8 cellular contexts compared by ENCODE assay signal in genomic region chr18:23586249-23587196, GRCh38. TPM values are rescaled to one million over a fixed set of nuclear protein-coding genes. Genes with fewer than 3 reads are reported as not detected.
DNase-seq lines count a peak whose midpoint lies in the region; ATAC-seq and TF ChIP-seq lines count a peak whose summit lies in the region.

NPC1 (minus strand) TSS chr18:23586506; CDS start chr18:23586343, 163 bp downstream.

- H3K4me3 ChIP-seq in NB4 (ENCODE audit: low read depth, low read length), result peak within 1 kb of the TSS; percentile 92
- peak within 1 kb of the TSS; percentile 99 for H3K4me3 ChIP-seq in thymus (ENCODE audit: low read length)

- peak; percentile 92 for ATAC-seq in HG02571 (IDR thresholded peaks at IDR 0.05; ENCODE audit: unreplicated experiment)
- peak; percentile 98 for ATAC-seq in SK-N-SH treated with all-trans-retinoic acid at 6 μM for 48 hours
- ATAC-seq in activated naive CD4-positive, alpha-beta T cell treated with anti-CD3 and anti-CD28 coated beads, Interleukin-2, amount 50 U/mL, for 72 hours, result peak; percentile 93 to 95

- peak within 1 kb of the TSS; percentile 93 for H3K4me3 Mint-ChIP-seq in osteocyte (ENCODE audit: unreplicated experiment)

- H3K9me3 ChIP-seq in thymus (ENCODE audit: control insufficient read depth), result no peaks in the 10 kb centered on the region

- H3K27me3 Mint-ChIP-seq in osteocyte (ENCODE audit: unreplicated experiment), result no peaks in the 10 kb centered on the region

- peak within 1 kb of the TSS; percentile 94 to 96 for H3K27ac Mint-ChIP-seq in activated naive CD4-positive, alpha-beta T cell treated with anti-CD3 and anti-CD28 coated beads, Interleukin-2, amount 50 U/mL, for 72 hours
- peak within 1 kb of the TSS; percentile 95 for H3K27ac Mint-ChIP-seq in osteocyte (ENCODE audit: unreplicated experiment)

- TF ChIP-seq CTCF in GM10266 (IDR thresholded peaks at IDR 0.05; ENCODE audit: control insufficient read depth, insufficient read depth, low read depth, missing control alignments) (peak; percentile 87), NB4 (IDR thresholded peaks at IDR 0.05; ENCODE audit: low read depth, low read length) (peak; percentile 71), osteocyte (IDR thresholded peaks at IDR 0.05) (peak; percentile 97)

- under 1% methylated on average over 95 of the region's 95 CpGs for WGBS in thymus

- peak within 1 kb of the TSS; percentile 98 for H3K27ac ChIP-seq in thymus (ENCODE audit: low read depth)

- H3K36me3 ChIP-seq in thymus (ENCODE audit: control insufficient read depth, insufficient read depth), result no peaks in the 10 kb centered on the region

- H3K9me3 Mint-ChIP-seq in activated naive CD4-positive, alpha-beta T cell treated with anti-CD3 and anti-CD28 coated beads, Interleukin-2, amount 50 U/mL, for 72 hours, result no peaks in the 10 kb centered on the region
- no peaks in the 10 kb centered on the region for H3K9me3 Mint-ChIP-seq in osteocyte (ENCODE audit: unreplicated experiment)

- DNase-seq in GM10266 (ENCODE audit: extremely low spot score), result peak; percentile 94
- DNase-seq in NB4 (ENCODE audit: low read depth), result peak; percentile 94
- peak; percentile 93 to 95 for DNase-seq in activated naive CD4-positive, alpha-beta T cell treated with anti-CD3 and anti-CD28 coated beads, Interleukin-2, amount 50 U/mL, for 72 hours (ENCODE audit: low spot score in 2 of 2)
- DNase-seq in glomerular visceral epithelial cell (ENCODE audit: extremely low spot score), result peak; percentile 96
- peak; percentile 98 for DNase-seq in osteocyte (ENCODE audit: extremely low spot score, unreplicated experiment)

- no peaks in the 10 kb centered on the region for H3K27me3 ChIP-seq in thymus (ENCODE audit: control insufficient read depth, insufficient read depth)

- TF ChIP-seq POLR2A in NB4 (IDR thresholded peaks at IDR 0.05; ENCODE audit: extremely low read depth, insufficient read length), result peak; percentile 80

- H3K4me1 ChIP-seq in thymus (ENCODE audit: control insufficient read depth, insufficient read depth, low read length), result peaks cover 5% of the 10 kb centered on the region

- H3K4me1 Mint-ChIP-seq in osteocyte (ENCODE audit: unreplicated experiment), result peaks cover 20% of the 10 kb centered on the region

- peaks cover 5 to 12% of the 10 kb centered on the region in 2 donors for H3K36me3 Mint-ChIP-seq in activated naive CD4-positive, alpha-beta T cell treated with anti-CD3 and anti-CD28 coated beads, Interleukin-2, amount 50 U/mL, for 72 hours
- no peaks in the 10 kb centered on the region for H3K36me3 Mint-ChIP-seq in osteocyte (ENCODE audit: unreplicated experiment)

TF ChIP-seq in SK-N-SH treated with all-trans-retinoic acid at 6 μM for 48 hours, 23 proteins besides CTCF, POLR2A, EP300 and RAD21:
- no peak for TF ChIP-seq PPARA (CRISPR knock-in tag; IDR thresholded peaks at IDR 0.05; ENCODE audit: borderline replicate concordance)
- no peak for TF ChIP-seq ZC3H10 (CRISPR knock-in tag; IDR thresholded peaks at IDR 0.05)
- TF ChIP-seq BACH2 (CRISPR knock-in tag; IDR thresholded peaks at IDR 0.05; ENCODE audit: borderline replicate concordance), result no peak
- TF ChIP-seq PATZ1 (CRISPR knock-in tag; IDR thresholded peaks at IDR 0.05; ENCODE audit: borderline replicate concordance), result peak; percentile 65; the same call in 1 of the 2 replicates

RNA-seq across cellular contexts. Expression of gene NPC1, which starts in this region (rescaled TPM):
- 10 to 100 TPM; 28.1 to 39.7 TPM for total RNA-seq in activated naive CD4-positive, alpha-beta T cell treated with anti-CD3 and anti-CD28 coated beads, Interleukin-2, amount 50 U/mL, for 72 hours
- 36.5 and 40.1 TPM in 2 replicates for total RNA-seq in osteocyte
- 19.8 TPM for polyA plus RNA-seq in thymus

Comparison
In these comparisons a context has a peak if more than half of its experiments do, and no peak if none do; other contexts are left out.
1. Peak in every context shown above with its lines: DNase-seq, ATAC-seq, H3K4me3 ChIP-seq and H3K27ac ChIP-seq.